Comparison of ENCODE assay signal across 35 cellular contexts in genomic region chrX:114519524-114519923, GRCh38.
"Had no signal": no experiment of that assay in that cellular context is flagged by ENCODE, and none has a peak within 500 bp of the region (broad histone marks: within the 10 kb centered on the region; RNA-seq: fewer than 3 reads in every experiment).

No MANE protein-coding gene starts in this region.

- H3K36me3 ChIP-seq: MG63 had no signal

- H3K27me3 ChIP-seq: MG63 had no signal

- H3K9me3 ChIP-seq: MG63 had no signal

- DNase-seq: Kasumi-1, MG63, MM.1S, MV-4-11, NCI-H1048, NCI-H1092, NCI-H1092 treated with DMSO at 0.1 percent for 48 hours, NCI-H1105, NCI-H1105 treated with DMSO at 0.1 percent for 48 hours, NCI-H1417, NCI-H1417 treated with DMSO at 0.1 percent for 48 hours, NCI-H1436, NCI-H1436 treated with DMSO at 0.1 percent for 48 hours, NCI-H146, NCI-H1694, NCI-H1694 treated with DMSO at 0.1 percent for 48 hours, NCI-H187, NCI-H187 treated with DMSO at 0.1 percent for 48 hours, NCI-H1930, NCI-H2029, NCI-H2029 treated with DMSO at 0.1 percent for 48 hours, NCI-H2081, NCI-H2081 treated with DMSO at 0.1 percent for 48 hours, NCI-H2107, NCI-H2171, NCI-H2171 treated with DMSO at 0.1 percent for 48 hours, NCI-H2227 treated with DMSO at 0.1 percent for 48 hours, NCI-H226, NCI-H345, NCI-H446, NCI-H446 treated with DMSO at 0.1 percent for 48 hours, NCI-H510A, NCI-H510A treated with DMSO at 0.1 percent for 48 hours, NCI-H524, NCI-H524 treated with DMSO at 0.1 percent for 48 hours had no signal

- H3K4me3 ChIP-seq: MG63 had no signal
